12 cellular contexts compared by ENCODE assay signal in genomic region chr11:65851811-65852507, GRCh38. TPM values are rescaled to one million over a fixed set of nuclear protein-coding genes. Genes with fewer than 3 reads are reported as not detected.
A peak's percentile ranks its signal among the peaks of the same experiment; 100 is the strongest.
DNase-seq lines count a peak whose midpoint lies in the region; ATAC-seq and TF ChIP-seq lines count a peak whose summit lies in the region.
"Had no signal": no experiment of that assay in that cellular context is flagged by ENCODE, and none has a peak within 500 bp of the region (broad histone marks: within the 10 kb centered on the region; RNA-seq: fewer than 3 reads in every experiment).

No MANE protein-coding gene starts in this region.

- no peak overlapping the region for H2AFZ ChIP-seq in GM23338

- H3K36me3 Mint-ChIP-seq in Calu3 (ENCODE audit: insufficient read depth, unreplicated experiment) (peaks cover 88% of the 10 kb centered on the region), GM23338 (ENCODE audit: low read depth) (peaks cover 64% of the 10 kb centered on the region)
- peaks cover 59% of the 10 kb centered on the region for H3K36me3 Mint-ChIP-seq in activated CD8-positive, alpha-beta T cell treated with anti-CD3 and anti-CD28 coated beads for 36 hours (ENCODE audit: low read depth)

- no peak overlapping the region for H2BK5ac ChIP-seq in mesendoderm (ENCODE audit: low read length)

- no peak overlapping the region for H2BK120ac ChIP-seq in mesendoderm (ENCODE audit: low read depth, low read length)

- no peaks in the 10 kb centered on the region for H3K9me2 ChIP-seq in GM23338 (ENCODE audit: insufficient read depth)

- H3K79me1 ChIP-seq in mesendoderm (ENCODE audit: low read length) = peaks cover 20% of the 10 kb centered on the region

- intact Hi-C loops in Calu3 (cut with micrococcal nuclease; ENCODE audit: unreplicated experiment) = no loop called here
- intact Hi-C loops in activated CD8-positive, alpha-beta T cell treated with anti-CD3 and anti-CD28 coated beads for 36 hours (cut with micrococcal nuclease) = no loop called here

- H3K4me1 Mint-ChIP-seq in Calu3 (ENCODE audit: low read depth, unreplicated experiment) (peaks cover 31% of the 10 kb centered on the region), GM23338 (peaks cover 27% of the 10 kb centered on the region)
- H3K4me1 Mint-ChIP-seq in activated CD8-positive, alpha-beta T cell treated with anti-CD3 and anti-CD28 coated beads for 36 hours (ENCODE audit: low read depth) = peaks cover 32% of the 10 kb centered on the region

- H3K4me2 ChIP-seq in GM23338 (no peak overlapping the region), mesendoderm (ENCODE audit: low read length) (no peak overlapping the region)

- DNase-seq in Calu3 (no peak), GM23338 (ENCODE audit: low spot score) (no peak), mesendoderm (peak; percentile 5), NCI-H82 (lab: John Stamatoyannopoulos, UW) (no peak), COLO829 (ENCODE audit: low spot score) (no peak)
- no peak for DNase-seq in activated CD8-positive, alpha-beta T cell treated with anti-CD3 and anti-CD28 coated beads for 36 hours
- DNase-seq: COR-L47; effector CD8-positive, alpha-beta T cell; NCI-H1092 treated with DMSO at 0.1 percent for 48 hours had no signal

- POLR2A ChIA-PET in activated CD8-positive, alpha-beta T cell treated with anti-CD3 and anti-CD28 coated beads for 36 hours (lab: Charles Lee) = interaction anchor here (0.7 to 29.8 kb wide), 11 partner anchors 8 to 460 kb away, joined by 3 to 560 read pairs (median 5); partner anchors contain the start of genes AP5B1, CCDC85B, CTSW and EFEMP2

- TF ChIP-seq CTCF in Calu3 (IDR thresholded peaks at IDR 0.05; ENCODE audit: unreplicated experiment) (no peak), GM23338 (conservative IDR thresholded peaks at IDR 0.05; ENCODE audit: low read depth in 2 of 2) (no peak)
- no peak for TF ChIP-seq CTCF in activated CD8-positive, alpha-beta T cell treated with anti-CD3 and anti-CD28 coated beads for 36 hours (IDR thresholded peaks at IDR 0.05)

- no TSS peak for BruUV-seq in Calu3 (replicated peaks; lab: Mats Ljungman, UMichigan)

- H2BK15ac ChIP-seq in mesendoderm (replicated peaks; ENCODE audit: low read depth) = no peak overlapping the region

- H3K4ac ChIP-seq in mesendoderm (ENCODE audit: low read depth, low read length) = no peak overlapping the region

- H3K4me3 Mint-ChIP-seq in Calu3 (ENCODE audit: low read depth, unreplicated experiment) (no peak overlapping the region), GM23338 (peak overlapping the region; percentile 1; the same call in 1 of the 3 replicates)
- no peak overlapping the region for H3K4me3 Mint-ChIP-seq in activated CD8-positive, alpha-beta T cell treated with anti-CD3 and anti-CD28 coated beads for 36 hours

- H2AK5ac ChIP-seq in mesendoderm (ENCODE audit: low read length) = no peak overlapping the region

- peak; percentile 0; the same call in 2 of the 3 replicates for ATAC-seq in GM23338
- no peak for ATAC-seq in activated CD8-positive, alpha-beta T cell treated with anti-CD3 and anti-CD28 coated beads for 36 hours
- no peak for ATAC-seq in HG03457 (IDR thresholded peaks at IDR 0.05; ENCODE audit: unreplicated experiment)
- no peak for ATAC-seq in HG02623 (IDR thresholded peaks at IDR 0.05; ENCODE audit: unreplicated experiment)

- no peak overlapping the region for H3K9ac ChIP-seq in mesendoderm (ENCODE audit: low read length)

- H3K27ac Mint-ChIP-seq in Calu3 (ENCODE audit: unreplicated experiment) = peak overlapping the region; percentile 79
- no peak overlapping the region for H3K27ac Mint-ChIP-seq in GM23338
- H3K27ac Mint-ChIP-seq in activated CD8-positive, alpha-beta T cell treated with anti-CD3 and anti-CD28 coated beads for 36 hours = peak overlapping the region; percentile 57

- H4K5ac ChIP-seq in mesendoderm (ENCODE audit: low read length) = no peak overlapping the region

- no peak overlapping the region for H4K8ac ChIP-seq in mesendoderm (ENCODE audit: low read depth, low read length)

- CTCF ChIA-PET in Calu3 (lab: Charles Lee) = interaction anchor here (0.6 to 0.7 kb wide), 2 partner anchors 47 to 72 kb away, joined by 3 to 4 read pairs; no protein-coding TSS in a partner anchor
- CTCF ChIA-PET in activated CD8-positive, alpha-beta T cell treated with anti-CD3 and anti-CD28 coated beads for 36 hours (lab: Charles Lee) = interaction anchor here (0.7 to 5.1 kb wide), 14 partner anchors 12 to 193 kb away, joined by 3 to 47 read pairs (median 4); partner anchors contain the start of genes AP5B1, CCDC85B, FIBP and SNX32

- peaks cover 33% of the 10 kb centered on the region for H4K20me1 ChIP-seq in GM23338 (replicated peaks; ENCODE audit: insufficient read depth)

- no peak overlapping the region for H3K56ac ChIP-seq in mesendoderm (ENCODE audit: low read length)

- no peaks in the 10 kb centered on the region for H3K9me3 Mint-ChIP-seq in Calu3 (ENCODE audit: low read depth, unreplicated experiment)
- H3K9me3 Mint-ChIP-seq in GM23338 = peaks cover 12% of the 10 kb centered on the region
- peaks cover 3% of the 10 kb centered on the region for H3K9me3 Mint-ChIP-seq in activated CD8-positive, alpha-beta T cell treated with anti-CD3 and anti-CD28 coated beads for 36 hours

- H3K4me1 ChIP-seq in GM23338 (ENCODE audit: insufficient read depth) = peaks cover 3% of the 10 kb centered on the region
- H3K4me1 ChIP-seq in mesendoderm (ENCODE audit: control insufficient read depth, low read depth, low read length) = peaks cover 3% of the 10 kb centered on the region

- no peak overlapping the region for H3K18ac ChIP-seq in mesendoderm (ENCODE audit: low read length)

- H3K27me3 Mint-ChIP-seq in Calu3 (ENCODE audit: unreplicated experiment) (no peaks in the 10 kb centered on the region), GM23338 (ENCODE audit: insufficient read depth, low read depth, poor library complexity) (peaks cover 59% of the 10 kb centered on the region)
- no peaks in the 10 kb centered on the region for H3K27me3 Mint-ChIP-seq in activated CD8-positive, alpha-beta T cell treated with anti-CD3 and anti-CD28 coated beads for 36 hours

- H3K79me2 ChIP-seq in GM23338 (replicated peaks; ENCODE audit: insufficient read depth) (peaks cover 33% of the 10 kb centered on the region), mesendoderm (ENCODE audit: control insufficient read depth, insufficient read depth, low read length) (peaks cover 27% of the 10 kb centered on the region)

- H3K36me3 ChIP-seq in GM23338 (ENCODE audit: insufficient read depth) (peaks cover 28% of the 10 kb centered on the region), mesendoderm (ENCODE audit: control insufficient read depth, insufficient read depth, low read length) (peaks cover 23% of the 10 kb centered on the region)

- H3K27me3 ChIP-seq in GM23338 (ENCODE audit: insufficient read depth) = no peaks in the 10 kb centered on the region
- H3K27me3 ChIP-seq in mesendoderm (ENCODE audit: insufficient read depth, low read length, poor library complexity) = no peaks in the 10 kb centered on the region

- H3K4me3 ChIP-seq in GM23338 = no peak overlapping the region
- H3K4me3 ChIP-seq in mesendoderm (ENCODE audit: low read length) = no peak overlapping the region

- H3K27ac ChIP-seq in GM23338 (ENCODE audit: low read depth) = peak overlapping the region; percentile 32; the same call in 1 of the 2 replicates
- H3K27ac ChIP-seq in mesendoderm (ENCODE audit: low read depth, low read length) = no peak overlapping the region
- H3K27ac ChIP-seq: HL-60 had no signal

- no CpG with 5 or more reads among the region's 10 CpGs for WGBS in mesendoderm (ENCODE audit: extremely low coverage, insufficient coverage, low lambda C conversion rate)

- H3F3A ChIP-seq in GM23338 (replicated peaks; ENCODE audit: low read depth) = peaks cover 57% of the 10 kb centered on the region

- H3K23ac ChIP-seq in mesendoderm (ENCODE audit: low read length) = no peak overlapping the region

TF ChIP-seq in GM23338, 12 proteins besides CTCF, POLR2A, EP300 and RAD21 (continues in another document):
- TF ChIP-seq ZNF114 (CRISPR knock-in tag; IDR thresholded peaks at IDR 0.05) = no peak

RNA-seq across cellular contexts. Expression of gene CFL1, which starts 6.0 kb away (rescaled TPM):
- 955 and 963 TPM in 2 replicates for total RNA-seq in Calu3 (2022)
- 981 and 1,393 TPM in 2 replicates for total RNA-seq in GM23338 (2014; rRNA removed; shearing (Covaris generic))
- 1,996 and 2,124 TPM in 2 replicates for polyA plus RNA-seq in GM23338 (2016; fragmentation: Nextera tagmentation; extraction: Ambion mirVana)
- 1,000 to 10,000 TPM; 1,059 to 1,062 TPM for total RNA-seq in activated CD8-positive, alpha-beta T cell treated with anti-CD3 and anti-CD28 coated beads for 36 hours
- polyA plus RNA-seq in mesendoderm (2013, experiment 1 of 2) = 1,253 TPM
- 1,244 TPM for polyA plus RNA-seq in mesendoderm (2013, experiment 2 of 2)

RNA-seq across cellular contexts. Expression of gene MUS81, which starts 8.3 kb away (rescaled TPM):
- total RNA-seq in Calu3 (2022) = 50.8 and 67.6 TPM in 2 replicates
- total RNA-seq in GM23338 (2014; rRNA removed; shearing (Covaris generic)) = 35.5 and 48.6 TPM in 2 replicates
- 38.5 and 39.1 TPM in 2 replicates for polyA plus RNA-seq in GM23338 (2016; fragmentation: Nextera tagmentation; extraction: Ambion mirVana)
- total RNA-seq in activated CD8-positive, alpha-beta T cell treated with anti-CD3 and anti-CD28 coated beads for 36 hours = 10 to 100 TPM; 54.7 to 60.2 TPM
- polyA plus RNA-seq in mesendoderm (2013, experiment 1 of 2) = 34.0 TPM
- 34.8 TPM for polyA plus RNA-seq in mesendoderm (2013, experiment 2 of 2)

RNA-seq across cellular contexts. Expression of gene SNX32, which starts 18.2 kb away (rescaled TPM):
- total RNA-seq in Calu3 (2022) = not detected in 2 replicates
- total RNA-seq in GM23338 (2014; rRNA removed; shearing (Covaris generic)) = 0.49 TPM in 1 of 2 replicates, not detected in the other
- 1.2 and 2.4 TPM in 2 replicates for polyA plus RNA-seq in GM23338 (2016; fragmentation: Nextera tagmentation; extraction: Ambion mirVana)
- 1 to 10 TPM; 1.6 to 2.1 TPM for total RNA-seq in activated CD8-positive, alpha-beta T cell treated with anti-CD3 and anti-CD28 coated beads for 36 hours
- polyA plus RNA-seq in mesendoderm (2013, experiment 1 of 2) = 0.10 TPM
- polyA plus RNA-seq in mesendoderm (2013, experiment 2 of 2) = 0.08 TPM

RNA-seq across cellular contexts. Expression of gene EFEMP2, which starts 20.6 kb away (rescaled TPM):
- total RNA-seq in Calu3 (2022) = 3.4 and 3.8 TPM in 2 replicates
- total RNA-seq in GM23338 (2014; rRNA removed; shearing (Covaris generic)) = 4.5 and 9.4 TPM in 2 replicates
- polyA plus RNA-seq in GM23338 (2016; fragmentation: Nextera tagmentation; extraction: Ambion mirVana) = 7.4 and 8.0 TPM in 2 replicates
- 10 to 100 TPM; 17.1 to 18.0 TPM for total RNA-seq in activated CD8-positive, alpha-beta T cell treated with anti-CD3 and anti-CD28 coated beads for 36 hours
- polyA plus RNA-seq in mesendoderm (2013, experiment 1 of 2) = 9.1 TPM
- 8.7 TPM for polyA plus RNA-seq in mesendoderm (2013, experiment 2 of 2)

RNA-seq across cellular contexts. Expression of gene CTSW, which starts 27.7 kb away (rescaled TPM):
- total RNA-seq in Calu3 (2022) = not detected in 2 replicates
- total RNA-seq in GM23338 (2014; rRNA removed; shearing (Covaris generic)) = not detected in 2 replicates
- polyA plus RNA-seq in GM23338 (2016; fragmentation: Nextera tagmentation; extraction: Ambion mirVana) = 0.17 TPM in 1 of 2 replicates, not detected in the other
- 100 to 1,000 TPM; 124 to 126 TPM for total RNA-seq in activated CD8-positive, alpha-beta T cell treated with anti-CD3 and anti-CD28 coated beads for 36 hours
- not detected for polyA plus RNA-seq in mesendoderm (2013, experiment 1 of 2)
- polyA plus RNA-seq in mesendoderm (2013, experiment 2 of 2) = not detected
